Comparison of ENCODE assay signal across 8 cellular contexts in the genomic region with DNA sequence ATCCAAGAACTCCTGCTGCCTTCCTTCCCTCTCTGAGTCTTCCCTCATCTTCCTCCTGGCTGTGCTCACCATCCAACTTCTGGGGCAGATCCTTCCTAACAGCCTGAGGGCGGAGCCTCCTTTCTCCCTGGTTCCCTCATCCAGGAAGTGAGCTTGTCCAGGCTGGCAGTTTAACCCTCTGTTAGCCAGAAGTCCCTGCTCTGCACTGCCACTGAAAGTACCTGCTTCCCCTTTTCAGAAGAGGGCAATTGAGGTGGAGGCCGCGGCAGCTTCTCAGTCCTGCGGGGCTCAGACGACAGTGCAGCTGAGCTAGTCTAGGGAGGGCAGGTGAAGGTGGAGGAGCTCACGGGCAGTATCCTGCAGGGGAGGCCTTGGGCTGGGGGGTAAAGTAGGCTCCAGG.
A peak's percentile ranks its signal among the peaks of the same experiment; 100 is the strongest.
DNase-seq lines count a peak whose midpoint lies in the region; ATAC-seq lines count a peak whose summit lies in the region.

No MANE protein-coding gene starts in this region.

- H2AK5ac ChIP-seq in mesendoderm (ENCODE audit: low read length): no peak overlapping the region

- no peak overlapping the region for H3K23ac ChIP-seq in mesendoderm (ENCODE audit: low read length)

- WGBS in mesendoderm (ENCODE audit: extremely low coverage, insufficient coverage, low lambda C conversion rate): no CpG with 5 or more reads among the region's 6 CpGs

- no peaks in the 10 kb centered on the region for H3K79me2 ChIP-seq in mesendoderm (ENCODE audit: control insufficient read depth, insufficient read depth, low read length)

- H3K4me3 ChIP-seq in mesendoderm (ENCODE audit: low read length): no peak overlapping the region

- H3K27ac ChIP-seq in mesendoderm (ENCODE audit: low read depth, low read length): no peak overlapping the region

- no peak overlapping the region for H3K9ac ChIP-seq in mesendoderm (ENCODE audit: low read length)

- no peak overlapping the region for H4K5ac ChIP-seq in mesendoderm (ENCODE audit: low read length)

- H3K4me1 ChIP-seq in mesendoderm (ENCODE audit: control insufficient read depth, low read depth, low read length): peaks cover 9% of the 10 kb centered on the region

- H2BK5ac ChIP-seq in mesendoderm (ENCODE audit: low read length): peak overlapping the region; percentile 6

- no peaks in the 10 kb centered on the region for H3K79me1 ChIP-seq in mesendoderm (ENCODE audit: low read length)

- no peak overlapping the region for H2BK120ac ChIP-seq in mesendoderm (ENCODE audit: low read depth, low read length)

- peak overlapping the region; percentile 22 for H2BK15ac ChIP-seq in mesendoderm (replicated peaks; ENCODE audit: low read depth)

- H4K8ac ChIP-seq in mesendoderm (ENCODE audit: low read depth, low read length): no peak overlapping the region

- ATAC-seq in HG03064 (IDR thresholded peaks at IDR 0.05; ENCODE audit: low read depth, unreplicated experiment): peak; percentile 78

- no peaks in the 10 kb centered on the region for H3K36me3 ChIP-seq in mesendoderm (ENCODE audit: control insufficient read depth, insufficient read depth, low read length)

- H3K56ac ChIP-seq in mesendoderm (ENCODE audit: low read length): peak overlapping the region; percentile 35

- H3K4ac ChIP-seq in mesendoderm (ENCODE audit: low read depth, low read length): peak overlapping the region; percentile 70

- H3K4me2 ChIP-seq in mesendoderm (ENCODE audit: low read length): no peak overlapping the region

- no peaks in the 10 kb centered on the region for H3K27me3 ChIP-seq in mesendoderm (ENCODE audit: insufficient read depth, low read length, poor library complexity)

- DNase-seq in NCI-H82 (lab: John Stamatoyannopoulos, UW): peak; percentile 44
- no peak for DNase-seq in NCI-H82 treated with DMSO at 0.1 percent for 48 hours (lab: John Stamatoyannopoulos, UW; ENCODE audit: unreplicated experiment)
- peak; percentile 42 for DNase-seq in RPMI7951 (ENCODE audit: low read depth)
- DNase-seq in mesendoderm: peak; percentile 88
- DNase-seq in NCI-H345 (lab: John Stamatoyannopoulos, UW): no peak
- DNase-seq in NCI-H2227 (lab: John Stamatoyannopoulos, UW; ENCODE audit: unreplicated experiment): no peak
- DNase-seq in NCI-H2107 treated with DMSO at 0.1 percent for 48 hours (lab: John Stamatoyannopoulos, UW; ENCODE audit: unreplicated experiment): no peak

- H3K18ac ChIP-seq in mesendoderm (ENCODE audit: low read length): no peak overlapping the region

Comparison
In these comparisons a context has a peak if more than half of its experiments do, and no peak if none do; other contexts are left out.
1. DNase-seq: peak in NCI-H82 (single experiment), RPMI7951 (single experiment) and mesendoderm (single experiment); none in NCI-H82 treated with DMSO at 0.1 percent for 48 hours (single experiment), NCI-H345 (single experiment), NCI-H2227 (single experiment) and NCI-H2107 treated with DMSO at 0.1 percent for 48 hours (single experiment).